1 cellular context compared by ENCODE assay signal in the genomic region with DNA sequence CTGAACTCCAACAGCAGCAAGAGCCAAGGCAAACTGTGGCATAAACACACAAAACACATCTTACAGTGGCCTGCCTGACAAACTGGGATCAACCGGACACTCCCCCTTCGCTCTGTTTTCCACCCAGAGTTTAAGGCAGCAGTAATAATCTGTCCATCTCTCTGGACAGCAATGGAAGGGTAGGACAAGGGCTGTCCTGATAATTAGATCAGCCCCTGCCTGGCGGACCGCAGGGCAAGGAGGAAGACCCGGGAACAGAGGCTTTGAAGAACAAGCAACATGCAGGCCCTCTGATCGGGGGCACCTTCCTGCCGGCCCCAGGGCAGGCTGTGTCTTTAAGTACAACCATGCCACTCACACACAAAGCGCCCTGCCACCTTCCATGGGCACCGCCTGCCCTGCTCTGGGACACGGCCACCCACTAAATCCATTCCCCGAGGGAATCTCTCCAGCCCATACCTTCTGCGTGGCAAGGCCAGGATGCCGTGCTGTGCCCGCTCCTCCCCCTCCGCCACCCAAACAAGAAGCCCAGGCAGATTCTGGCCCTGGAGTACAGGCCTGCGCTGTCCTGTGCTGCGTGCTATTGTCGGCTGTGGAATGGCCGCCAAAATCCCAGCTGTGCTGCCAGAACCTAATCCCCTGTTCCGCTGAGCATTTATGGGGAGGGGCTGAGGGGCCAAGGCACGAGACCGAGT.
A peak's percentile ranks its signal among the peaks of the same experiment; 100 is the strongest.
TF ChIP-seq lines count a peak whose summit lies in the region.

No MANE protein-coding gene starts in this region.

TF ChIP-seq in neural cell, 6 proteins besides CTCF, POLR2A, EP300 and RAD21 (continued from another document):
- TF ChIP-seq, protein P1, sequence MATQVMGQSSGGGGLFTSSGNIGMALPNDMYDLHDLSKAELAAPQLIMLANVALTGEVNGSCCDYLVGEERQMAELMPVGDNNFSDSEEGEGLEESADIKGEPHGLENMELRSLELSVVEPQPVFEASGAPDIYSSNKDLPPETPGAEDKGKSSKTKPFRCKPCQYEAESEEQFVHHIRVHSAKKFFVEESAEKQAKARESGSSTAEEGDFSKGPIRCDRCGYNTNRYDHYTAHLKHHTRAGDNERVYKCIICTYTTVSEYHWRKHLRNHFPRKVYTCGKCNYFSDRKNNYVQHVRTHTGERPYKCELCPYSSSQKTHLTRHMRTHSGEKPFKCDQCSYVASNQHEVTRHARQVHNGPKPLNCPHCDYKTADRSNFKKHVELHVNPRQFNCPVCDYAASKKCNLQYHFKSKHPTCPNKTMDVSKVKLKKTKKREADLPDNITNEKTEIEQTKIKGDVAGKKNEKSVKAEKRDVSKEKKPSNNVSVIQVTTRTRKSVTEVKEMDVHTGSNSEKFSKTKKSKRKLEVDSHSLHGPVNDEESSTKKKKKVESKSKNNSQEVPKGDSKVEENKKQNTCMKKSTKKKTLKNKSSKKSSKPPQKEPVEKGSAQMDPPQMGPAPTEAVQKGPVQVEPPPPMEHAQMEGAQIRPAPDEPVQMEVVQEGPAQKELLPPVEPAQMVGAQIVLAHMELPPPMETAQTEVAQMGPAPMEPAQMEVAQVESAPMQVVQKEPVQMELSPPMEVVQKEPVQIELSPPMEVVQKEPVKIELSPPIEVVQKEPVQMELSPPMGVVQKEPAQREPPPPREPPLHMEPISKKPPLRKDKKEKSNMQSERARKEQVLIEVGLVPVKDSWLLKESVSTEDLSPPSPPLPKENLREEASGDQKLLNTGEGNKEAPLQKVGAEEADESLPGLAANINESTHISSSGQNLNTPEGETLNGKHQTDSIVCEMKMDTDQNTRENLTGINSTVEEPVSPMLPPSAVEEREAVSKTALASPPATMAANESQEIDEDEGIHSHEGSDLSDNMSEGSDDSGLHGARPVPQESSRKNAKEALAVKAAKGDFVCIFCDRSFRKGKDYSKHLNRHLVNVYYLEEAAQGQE (IDR thresholded peaks at IDR 0.05; ENCODE audit: borderline replicate concordance), result peak; percentile 75
- peak; percentile 66 for TF ChIP-seq POLR2AphosphoS5 (IDR thresholded peaks at IDR 0.05)
